ENCODE assay signal across 11 cellular contexts in the genomic region with DNA sequence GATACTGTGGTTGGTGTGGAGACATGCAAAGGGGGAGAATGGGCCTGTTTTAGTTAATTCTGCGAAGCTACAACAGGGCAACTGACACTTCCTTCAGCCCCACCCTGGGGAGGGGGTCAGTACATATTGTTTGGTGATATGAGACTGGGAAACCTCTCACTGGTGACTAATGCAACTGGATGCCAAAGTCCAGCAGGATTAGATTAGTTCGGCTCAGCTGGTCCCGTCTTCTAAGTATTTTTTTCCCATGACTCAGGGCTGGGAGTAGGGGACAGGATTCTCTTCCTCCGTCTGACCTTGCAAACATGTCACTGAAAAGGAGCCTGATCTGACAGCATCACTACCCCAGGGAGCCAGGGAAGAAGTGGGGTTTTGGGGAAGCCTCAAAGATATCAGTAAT. TPM values are rescaled to one million over a fixed set of nuclear protein-coding genes. Genes with fewer than 3 reads are reported as not detected.
DNase-seq lines count a peak whose midpoint lies in the region; ATAC-seq, FAIRE-seq and TF ChIP-seq lines count a peak whose summit lies in the region.
"Had no signal": no experiment of that assay in that cellular context is flagged by ENCODE, and none has a peak within 500 bp of the region (broad histone marks: within the 10 kb centered on the region; RNA-seq: fewer than 3 reads in every experiment).

No MANE protein-coding gene starts in this region.

- no peak for FAIRE-seq in HTR-8/SVneo (lab: Jason Lieb, UNC)
- FAIRE-seq in bronchial epithelial cell (lab: Jason Lieb, UNC) = no peak
- FAIRE-seq in GM12892 (lab: Jason Lieb, UNC) = no peak
- FAIRE-seq: GM18507 had no signal

- peaks cover 38% of the 10 kb centered on the region for H3K36me3 Mint-ChIP-seq in type B pancreatic cell
- no peaks in the 10 kb centered on the region for H3K36me3 Mint-ChIP-seq in stimulated activated naive B cell treated with anti-CD40 and anti-IgM and Interleukin-4, amounts not matched to agents 10 μg/mL and 1 μg/mL and 100 μg/mL, for 72 hours

- peak overlapping the region; percentile 24 for H3K4me3 Mint-ChIP-seq in type B pancreatic cell
- H3K4me3 Mint-ChIP-seq in stimulated activated naive B cell treated with anti-CD40 and anti-IgM and Interleukin-4, amounts not matched to agents 10 μg/mL and 1 μg/mL and 100 μg/mL, for 72 hours = no peak overlapping the region

- TF ChIP-seq POLR2A in GM12892 (IDR thresholded peaks at IDR 0.05; ENCODE audit: low read depth, low read length) = no peak

- H3K27ac Mint-ChIP-seq in type B pancreatic cell = peak overlapping the region; percentile 79
- H3K27ac Mint-ChIP-seq in stimulated activated naive B cell treated with anti-CD40 and anti-IgM and Interleukin-4, amounts not matched to agents 10 μg/mL and 1 μg/mL and 100 μg/mL, for 72 hours = no peak overlapping the region

- no peak overlapping the region for H3K4me3 ChIP-seq in bronchial epithelial cell (ENCODE audit: low read depth, low read length)

- DNase-seq in HTR-8/SVneo (ENCODE audit: insufficient read length, low spot score) (peak; percentile 79), bronchial epithelial cell (ENCODE audit: low read depth) (peak; percentile 78), kidney tubule cell (ENCODE audit: low spot score) (peak; percentile 86), type B pancreatic cell (ENCODE audit: extremely low spot score, unreplicated experiment) (no peak), GM12892 (ENCODE audit: insufficient read length) (no peak)
- DNase-seq in activated effector memory CD4-positive, alpha-beta T cell treated with Interleukin-2 at 50 U/mL for 16 hours = no peak
- DNase-seq in stimulated activated naive B cell treated with anti-CD40 and anti-IgM and Interleukin-4, amounts not matched to agents 10 μg/mL and 1 μg/mL and 100 μg/mL, for 72 hours = no peak
- DNase-seq: central memory CD4-positive, alpha-beta T cell; NCI-H2081 had no signal

- H3K36me3 ChIP-seq in bronchial epithelial cell (ENCODE audit: control insufficient read depth, insufficient read depth, low read length) = peaks cover 7% of the 10 kb centered on the region

- TF ChIP-seq CTCF in bronchial epithelial cell (IDR thresholded peaks at IDR 0.05; ENCODE audit: insufficient read depth, low read length, severe bottlenecking) (no peak), type B pancreatic cell (conservative IDR thresholded peaks at IDR 0.05) (no peak)

- no peaks in the 10 kb centered on the region for H3K27me3 ChIP-seq in bronchial epithelial cell (ENCODE audit: control insufficient read depth, insufficient read depth, low read length)

- H3K27me3 Mint-ChIP-seq in type B pancreatic cell = no peaks in the 10 kb centered on the region
- no peaks in the 10 kb centered on the region for H3K27me3 Mint-ChIP-seq in stimulated activated naive B cell treated with anti-CD40 and anti-IgM and Interleukin-4, amounts not matched to agents 10 μg/mL and 1 μg/mL and 100 μg/mL, for 72 hours

- ATAC-seq in HG02571 (IDR thresholded peaks at IDR 0.05; ENCODE audit: unreplicated experiment) = no peak
- ATAC-seq in stimulated activated naive B cell treated with anti-CD40 and anti-IgM and Interleukin-4, amounts not matched to agents 10 μg/mL and 1 μg/mL and 100 μg/mL, for 72 hours (replicated peaks) = no peak

- peaks cover 45% of the 10 kb centered on the region for H3K4me1 Mint-ChIP-seq in type B pancreatic cell (ENCODE audit: unreplicated experiment)
- no peaks in the 10 kb centered on the region for H3K4me1 Mint-ChIP-seq in stimulated activated naive B cell treated with anti-CD40 and anti-IgM and Interleukin-4, amounts not matched to agents 10 μg/mL and 1 μg/mL and 100 μg/mL, for 72 hours

- no peaks in the 10 kb centered on the region for H3K9me3 Mint-ChIP-seq in type B pancreatic cell
- H3K9me3 Mint-ChIP-seq in stimulated activated naive B cell treated with anti-CD40 and anti-IgM and Interleukin-4, amounts not matched to agents 10 μg/mL and 1 μg/mL and 100 μg/mL, for 72 hours = no peaks in the 10 kb centered on the region

RNA-seq across cellular contexts. Expression of a gene that starts 42.9 kb away (rescaled TPM):
- total RNA-seq in bronchial epithelial cell (9.0 and 10.0 TPM in 2 replicates), type B pancreatic cell (ENCODE audit: low replicate concordance) (80.1 and 120 TPM in 2 replicates)
- 1.5 TPM for polyA plus RNA-seq in GM12892 (2012; ENCODE audit: missing spikeins)

Comparison
In these comparisons a context has a peak if more than half of its experiments do, and no peak if none do; other contexts are left out.
1. DNase-seq: peak in HTR-8/SVneo (single experiment), bronchial epithelial cell (single experiment) and kidney tubule cell (single experiment); none in type B pancreatic cell (single experiment), activated effector memory CD4-positive, alpha-beta T cell treated with Interleukin-2 at 50 U/mL for 16 hours (single experiment), GM12892 (single experiment) and stimulated activated naive B cell treated with anti-CD40 and anti-IgM and Interleukin-4, amounts not matched to agents 10 μg/mL and 1 μg/mL and 100 μg/mL, for 72 hours (single experiment).